ENCODE assay signal across 24 cellular contexts in genomic region chr22:40975346-40975745, GRCh38.
"Had no signal": no experiment of that assay in that cellular context is flagged by ENCODE, and none has a peak within 500 bp of the region (broad histone marks: within the 10 kb centered on the region; RNA-seq: fewer than 3 reads in every experiment).

No MANE protein-coding gene starts in this region.

- H3K36me3 ChIP-seq: colonic mucosa had no signal

- H3K27ac ChIP-seq: breast epithelium, colonic mucosa, esophagus squamous epithelium, gastrocnemius medialis, pancreas, psoas muscle, right atrium auricular region, thyroid gland, upper lobe of right lung had no signal

- H3K9me3 Mint-ChIP-seq: activated T-cell treated with anti-CD3 and anti-CD28 coated beads, Interleukin-2, amount 50 U/mL, for 24 hours; activated T-helper 2 cell treated with anti-CD3 and anti-CD28 coated beads, Interferon-gamma antibody, Interleukin-2, Interleukin-4, amounts not matched to agents 10 μg/mL and 5 μg/mL and 100 μg/mL, durations not matched to agents 14 hours and 24 hours and 36 hours; nephron progenitor cell had no signal

- H3K4me1 ChIP-seq: breast epithelium, colonic mucosa, esophagus squamous epithelium, gastrocnemius medialis, pancreas, psoas muscle, right atrium auricular region, thyroid gland, upper lobe of right lung had no signal

- H3K27me3 Mint-ChIP-seq: activated naive CD8-positive, alpha-beta T cell; activated T-cell treated with anti-CD3 and anti-CD28 coated beads, Interleukin-2, amount 50 U/mL, for 24 hours had no signal

- H3K27me3 ChIP-seq: breast epithelium, colonic mucosa, esophagus squamous epithelium, gastrocnemius medialis, pancreas, right atrium auricular region, thyroid gland, upper lobe of right lung had no signal

- H3K4me3 Mint-ChIP-seq: activated naive CD8-positive, alpha-beta T cell; activated T-cell treated with anti-CD3 and anti-CD28 coated beads, Interleukin-2, amount 50 U/mL, for 24 hours; nephron progenitor cell had no signal

- ATAC-seq: gastrocnemius medialis, left cardiac atrium, pancreas, psoas muscle, upper lobe of right lung had no signal

- DNase-seq: activated CD4-positive, alpha-beta T cell treated with anti-CD3 and anti-CD28 coated beads for 1 hour; activated CD8-positive, alpha-beta memory T cell treated with anti-CD3 and anti-CD28 coated beads for 24 hours; activated CD8-positive, alpha-beta memory T cell treated with anti-CD3 and anti-CD28 coated beads, Interleukin-2, amount 50 U/mL, for 4 hours; activated naive CD4-positive, alpha-beta T cell; activated T-cell treated with anti-CD3 and anti-CD28 coated beads, Interleukin-2, amount 50 U/mL, for 24 hours; colonic mucosa; esophagus squamous epithelium; gastrocnemius medialis; head of caudate nucleus; islet precursor cell; left cardiac atrium; nephron progenitor cell; pancreas; psoas muscle; stimulated activated CD4-positive, alpha-beta T cell treated with anti-CD3 and anti-CD28 coated beads, Interleukin-4, amount 100 ng/mL, for 24 hours; stimulated activated naive CD4-positive, alpha-beta T cell treated with Interleukin-2 at 50 U/mL for 16 hours; substantia nigra; T-helper 1 cell; thyroid gland; upper lobe of right lung had no signal

- H3K9me3 ChIP-seq: breast epithelium, colonic mucosa, esophagus squamous epithelium, gastrocnemius medialis, pancreas, psoas muscle, right atrium auricular region, thyroid gland, upper lobe of right lung had no signal

- H3K27ac Mint-ChIP-seq: activated naive CD8-positive, alpha-beta T cell; activated T-cell treated with anti-CD3 and anti-CD28 coated beads, Interleukin-2, amount 50 U/mL, for 24 hours; activated T-helper 2 cell treated with anti-CD3 and anti-CD28 coated beads, Interferon-gamma antibody, Interleukin-2, Interleukin-4, amounts not matched to agents 10 μg/mL and 5 μg/mL and 100 μg/mL, durations not matched to agents 14 hours and 24 hours and 36 hours; nephron progenitor cell had no signal

- H3K4me3 ChIP-seq: breast epithelium, colonic mucosa, esophagus squamous epithelium, gastrocnemius medialis, pancreas, psoas muscle, right atrium auricular region, thyroid gland, upper lobe of right lung had no signal
